Comparison of ENCODE assay signal across 10 cellular contexts in the genomic region with DNA sequence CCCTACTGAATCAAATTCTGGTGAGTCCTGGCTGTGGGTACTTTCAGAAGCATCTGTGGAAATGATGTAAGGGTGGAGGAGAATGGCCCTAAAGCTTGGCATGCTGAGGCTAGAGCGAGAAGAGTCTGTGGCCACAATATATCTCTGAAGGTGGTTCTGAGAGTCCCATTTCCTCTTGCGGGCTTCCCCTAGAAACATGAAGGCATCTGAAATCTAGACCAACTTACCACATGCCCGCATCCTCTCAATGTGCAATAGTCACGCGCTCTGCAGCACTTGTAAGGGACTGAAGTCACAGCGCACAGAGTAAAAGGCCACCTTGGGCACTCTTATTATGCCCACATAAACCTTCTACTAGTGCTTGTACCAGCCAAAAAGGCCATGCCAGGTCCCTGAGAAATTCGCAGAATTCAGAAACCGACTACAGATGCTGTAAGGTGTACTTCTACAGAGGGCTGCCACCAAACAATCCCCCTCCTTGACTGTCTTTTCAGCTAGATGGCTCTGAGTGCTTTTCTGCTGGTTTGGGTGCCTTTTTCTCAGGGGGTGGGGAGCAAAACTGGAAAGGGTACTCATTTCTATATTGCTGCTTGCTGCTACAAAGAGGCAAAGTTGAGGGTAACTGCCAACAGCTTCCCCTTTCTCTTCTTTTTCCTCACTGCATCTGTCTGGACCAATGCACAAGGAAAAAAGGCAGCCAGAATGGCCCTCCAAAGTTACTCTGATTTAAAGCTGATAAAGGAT.
DNase-seq lines count a peak whose midpoint lies in the region; ATAC-seq, FAIRE-seq and TF ChIP-seq lines count a peak whose summit lies in the region.
"Had no signal": no experiment of that assay in that cellular context is flagged by ENCODE, and none has a peak within 500 bp of the region (broad histone marks: within the 10 kb centered on the region; RNA-seq: fewer than 3 reads in every experiment).

No MANE protein-coding gene starts in this region.

- POLR2A ChIA-PET in activated CD4-positive, alpha-beta memory T cell treated with anti-CD3 and anti-CD28 coated beads, Interleukin-2, amount 10 ng/mL, durations not matched to agents 7 days and 5 days (lab: Charles Lee): no interaction called here

- no peaks in the 10 kb centered on the region for H3K4me1 ChIP-seq in left ventricle myocardium inferior
- H3K4me1 ChIP-seq: heart left ventricle had no signal

- ATAC-seq in GM19324 (IDR thresholded peaks at IDR 0.05; ENCODE audit: low FRiP score, unreplicated experiment) (peak; percentile 99), HG02981 (IDR thresholded peaks at IDR 0.05; ENCODE audit: unreplicated experiment) (peak; percentile 100)
- ATAC-seq: heart left ventricle had no signal

- no peak for TF ChIP-seq POLR2A in GM12891 (IDR thresholded peaks at IDR 0.05; ENCODE audit: low read depth, low read length)

- peaks cover 8% of the 10 kb centered on the region for H3K36me3 Mint-ChIP-seq in activated CD4-positive, alpha-beta memory T cell treated with anti-CD3 and anti-CD28 coated beads, Interleukin-2, amount 10 ng/mL, durations not matched to agents 7 days and 5 days (ENCODE audit: low read depth)

- FAIRE-seq in GM12891 (lab: Jason Lieb, UNC): peak; percentile 96

- H3K27me3 ChIP-seq in left ventricle myocardium inferior (ENCODE audit: low read depth): no peaks in the 10 kb centered on the region
- H3K27me3 ChIP-seq: heart left ventricle had no signal

- in situ Hi-C loops in ACHN (cut with HindIII; ENCODE audit: low pct_ligation_motif_present, low pct_unique_long_range_greater_than_20kb, low sequenced_read_pairs): no loop called here

- peaks cover 8% of the 10 kb centered on the region for H3K9me3 Mint-ChIP-seq in activated CD4-positive, alpha-beta memory T cell treated with anti-CD3 and anti-CD28 coated beads, Interleukin-2, amount 10 ng/mL, durations not matched to agents 7 days and 5 days

- H3K9me3 ChIP-seq in left ventricle myocardium inferior (replicated peaks): peaks cover 10% of the 10 kb centered on the region

- CTCF ChIA-PET in activated CD4-positive, alpha-beta memory T cell treated with anti-CD3 and anti-CD28 coated beads, Interleukin-2, amount 10 ng/mL, durations not matched to agents 7 days and 5 days (lab: Charles Lee): no interaction called here

- DNase-seq in GM12891 (ENCODE audit: insufficient read length, low spot score): peak; percentile 41
- peak; percentile 60 for DNase-seq in activated CD4-positive, alpha-beta memory T cell treated with anti-CD3 and anti-CD28 coated beads, Interleukin-2, amount 10 ng/mL, durations not matched to agents 7 days and 5 days
- no peak for DNase-seq in NCI-H187 (lab: John Stamatoyannopoulos, UW)
- DNase-seq in ACHN: no peak
- DNase-seq in left ventricle myocardium inferior: no peak
- DNase-seq in activated gamma-delta T cell (lab: John Stamatoyannopoulos, UW): no peak
- DNase-seq: heart left ventricle had no signal

- peaks cover 12% of the 10 kb centered on the region for H3K4me1 Mint-ChIP-seq in activated CD4-positive, alpha-beta memory T cell treated with anti-CD3 and anti-CD28 coated beads, Interleukin-2, amount 10 ng/mL, durations not matched to agents 7 days and 5 days

- no peak overlapping the region for H3K4me3 ChIP-seq in left ventricle myocardium inferior
- H3K4me3 ChIP-seq: heart left ventricle, SK-N-MC had no signal

- no peak overlapping the region for H3K27ac Mint-ChIP-seq in activated CD4-positive, alpha-beta memory T cell treated with anti-CD3 and anti-CD28 coated beads, Interleukin-2, amount 10 ng/mL, durations not matched to agents 7 days and 5 days

- no peaks in the 10 kb centered on the region for H3K36me3 ChIP-seq in left ventricle myocardium inferior
- H3K36me3 ChIP-seq: heart left ventricle had no signal

- intact Hi-C loops in left ventricle myocardium inferior (cut with micrococcal nuclease): no loop called here

- peaks cover 16% of the 10 kb centered on the region for H3K27me3 Mint-ChIP-seq in activated CD4-positive, alpha-beta memory T cell treated with anti-CD3 and anti-CD28 coated beads, Interleukin-2, amount 10 ng/mL, durations not matched to agents 7 days and 5 days

- no peak overlapping the region for H3K27ac ChIP-seq in left ventricle myocardium inferior (replicated peaks)
- H3K27ac ChIP-seq: heart left ventricle, SK-N-MC had no signal

- no peak overlapping the region for H3K4me3 Mint-ChIP-seq in activated CD4-positive, alpha-beta memory T cell treated with anti-CD3 and anti-CD28 coated beads, Interleukin-2, amount 10 ng/mL, durations not matched to agents 7 days and 5 days

- TF ChIP-seq CTCF in left ventricle myocardium inferior (IDR thresholded peaks at IDR 0.05; ENCODE audit: borderline replicate concordance): no peak

TF ChIP-seq in GM12891, 5 proteins besides CTCF, POLR2A, EP300 and RAD21:
- TF ChIP-seq POLR2AphosphoS5 (IDR thresholded peaks at IDR 0.05; ENCODE audit: low read depth, low read length) (no peak), SPI1 (IDR thresholded peaks at IDR 0.05; ENCODE audit: low read depth, low read length) (peak; percentile 98), TAF1 (IDR thresholded peaks at IDR 0.05; ENCODE audit: low read depth, low read length) (no peak), POU2F2 (IDR thresholded peaks at IDR 0.05; ENCODE audit: low read depth, low read length) (peak; percentile 76)
TF ChIP-seq in GM12891: peak in this region for 2.

Comparison
In these comparisons a context has a peak if more than half of its experiments do, and no peak if none do; other contexts are left out.
1. DNase-seq: peak in GM12891 (single experiment) and activated CD4-positive, alpha-beta memory T cell treated with anti-CD3 and anti-CD28 coated beads, Interleukin-2, amount 10 ng/mL, durations not matched to agents 7 days and 5 days (single experiment); none in NCI-H187 (0 of 2), ACHN (single experiment), left ventricle myocardium inferior (single experiment) and activated gamma-delta T cell (single experiment).